1 cellular context compared by ENCODE assay signal in genomic region chr17:76382803-76383644, GRCh38.
A peak's percentile ranks its signal among the peaks of the same experiment; 100 is the strongest.
TF ChIP-seq lines count a peak whose summit lies in the region.

No MANE protein-coding gene starts in this region.

TF ChIP-seq in H1, 55 proteins besides CTCF, POLR2A, EP300 and RAD21 (continued from another document):
- TF ChIP-seq RBBP5 (IDR thresholded peaks at IDR 0.05; ENCODE audit: borderline replicate concordance, low read depth, low read length), result peak; percentile 24; the same call in 1 of the 2 replicates
- TF ChIP-seq CHD7 (IDR thresholded peaks at IDR 0.05; ENCODE audit: insufficient replicate concordance, low read length), result no peak
- TF ChIP-seq HDAC6 (IDR thresholded peaks at IDR 0.05; ENCODE audit: low read depth, low read length), result no peak
- TF ChIP-seq BRCA1 (IDR thresholded peaks at IDR 0.05; ENCODE audit: low read depth, low read length), result no peak
- peak; percentile 99 for TF ChIP-seq KDM4A (IDR thresholded peaks at IDR 0.05; ENCODE audit: low read depth, low read length, severe bottlenecking)
- no peak for TF ChIP-seq RFX5 (IDR thresholded peaks at IDR 0.05; ENCODE audit: borderline replicate concordance, low read depth, low read length)
- TF ChIP-seq TEAD4 (IDR thresholded peaks at IDR 0.05; ENCODE audit: low read depth, low read length), result peak; percentile 45; the same call in 1 of the 2 replicates
- TF ChIP-seq CTBP2 (IDR thresholded peaks at IDR 0.05; ENCODE audit: borderline replicate concordance, insufficient read depth, insufficient read length, low read length), result peak; percentile 51
- peak; percentile 37 for TF ChIP-seq RNF2 (IDR thresholded peaks at IDR 0.05; ENCODE audit: borderline replicate concordance, low read depth, low read length, missing control alignments, poor library complexity, severe bottlenecking)
- TF ChIP-seq EZH2 (IDR thresholded peaks at IDR 0.05; ENCODE audit: low read depth, low read length, severe bottlenecking), result peak; percentile 51
- no peak for TF ChIP-seq FOSL1 (IDR thresholded peaks at IDR 0.05; ENCODE audit: insufficient read depth, low read depth, low read length)
- no peak for TF ChIP-seq SAP30 (IDR thresholded peaks at IDR 0.05; ENCODE audit: insufficient read depth, insufficient replicate concordance, low read length)
- TF ChIP-seq ASH2L (IDR thresholded peaks at IDR 0.05; ENCODE audit: low read length), result peak; percentile 88
- peak; percentile 47; the same call in 1 of the 2 replicates for TF ChIP-seq E2F6 (IDR thresholded peaks at IDR 0.05)
- peak in 1 of 2 experiments; percentile 39; a peak in 1 of 4 replicates for TF ChIP-seq SIN3A (conservative IDR thresholded peaks at IDR 0.05 in 1 of 2, IDR thresholded peaks at IDR 0.05 in 1 of 2; ENCODE audit: low read depth in 1 of 2, low read length in 2 of 2)
- TF ChIP-seq JUND (IDR thresholded peaks at IDR 0.05; ENCODE audit: low read length), result peak; percentile 83
- no peak for TF ChIP-seq POLR2AphosphoS5 (IDR thresholded peaks at IDR 0.05; ENCODE audit: low read depth, low read length)
- TF ChIP-seq NANOG (IDR thresholded peaks at IDR 0.05; ENCODE audit: insufficient read depth, low read depth, low read length, poor library complexity, severe bottlenecking), result no peak
- peak; percentile 60 for TF ChIP-seq CREB1 (IDR thresholded peaks at IDR 0.05)
- TF ChIP-seq PHF8 (conservative IDR thresholded peaks at IDR 0.05; ENCODE audit: low read depth, low read length), result 0 out of 2 replicates have a peak, but pooled peaks have one; percentile 32
- no peak for TF ChIP-seq TCF12 (IDR thresholded peaks at IDR 0.05; ENCODE audit: low read depth, low read length)
